Comparison of ENCODE assay signal across 2 cellular contexts in the genomic region with DNA sequence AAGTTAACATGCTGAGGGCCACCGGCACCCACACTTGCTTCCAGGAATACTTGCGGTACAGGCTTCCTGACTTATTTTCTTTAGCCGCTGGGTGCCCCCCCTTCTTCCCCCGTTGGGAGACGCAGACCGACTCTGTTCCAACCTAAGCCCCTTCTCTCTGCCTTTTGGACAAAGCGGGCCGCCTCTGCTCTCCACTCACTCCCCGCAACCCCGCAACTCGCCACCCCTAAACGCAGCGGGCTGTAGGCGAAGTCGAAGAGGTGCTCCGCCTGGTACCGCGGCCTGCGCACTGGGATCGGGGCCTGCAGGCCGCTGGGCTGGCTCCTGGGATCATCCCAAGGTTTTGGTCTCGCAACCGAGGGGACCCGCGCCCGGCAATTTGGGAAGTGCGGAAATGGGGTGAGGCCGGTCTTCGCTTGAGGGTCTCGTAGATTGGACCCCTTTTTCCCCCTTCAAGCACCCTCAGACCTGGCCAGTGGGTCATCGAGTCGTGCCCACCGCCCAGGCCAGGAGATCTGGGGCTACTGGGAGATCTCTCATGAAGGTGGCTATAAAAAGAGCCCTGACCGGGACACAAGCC.
A peak's percentile ranks its signal among the peaks of the same experiment; 100 is the strongest.
TF ChIP-seq lines count a peak whose summit lies in the region.

No MANE protein-coding gene starts in this region.

TF ChIP-seq in GM23338, 12 proteins besides CTCF, POLR2A, EP300 and RAD21:
- peak; percentile 99 for TF ChIP-seq EZH2 (IDR thresholded peaks at IDR 0.05; ENCODE audit: low read depth, unreplicated experiment)
- TF ChIP-seq EZH2phosphoT487 (IDR thresholded peaks at IDR 0.05; ENCODE audit: unreplicated experiment) = peak; percentile 93
- TF ChIP-seq NANOG (IDR thresholded peaks at IDR 0.05; ENCODE audit: borderline replicate concordance) = no peak
- TF ChIP-seq, protein P1, sequence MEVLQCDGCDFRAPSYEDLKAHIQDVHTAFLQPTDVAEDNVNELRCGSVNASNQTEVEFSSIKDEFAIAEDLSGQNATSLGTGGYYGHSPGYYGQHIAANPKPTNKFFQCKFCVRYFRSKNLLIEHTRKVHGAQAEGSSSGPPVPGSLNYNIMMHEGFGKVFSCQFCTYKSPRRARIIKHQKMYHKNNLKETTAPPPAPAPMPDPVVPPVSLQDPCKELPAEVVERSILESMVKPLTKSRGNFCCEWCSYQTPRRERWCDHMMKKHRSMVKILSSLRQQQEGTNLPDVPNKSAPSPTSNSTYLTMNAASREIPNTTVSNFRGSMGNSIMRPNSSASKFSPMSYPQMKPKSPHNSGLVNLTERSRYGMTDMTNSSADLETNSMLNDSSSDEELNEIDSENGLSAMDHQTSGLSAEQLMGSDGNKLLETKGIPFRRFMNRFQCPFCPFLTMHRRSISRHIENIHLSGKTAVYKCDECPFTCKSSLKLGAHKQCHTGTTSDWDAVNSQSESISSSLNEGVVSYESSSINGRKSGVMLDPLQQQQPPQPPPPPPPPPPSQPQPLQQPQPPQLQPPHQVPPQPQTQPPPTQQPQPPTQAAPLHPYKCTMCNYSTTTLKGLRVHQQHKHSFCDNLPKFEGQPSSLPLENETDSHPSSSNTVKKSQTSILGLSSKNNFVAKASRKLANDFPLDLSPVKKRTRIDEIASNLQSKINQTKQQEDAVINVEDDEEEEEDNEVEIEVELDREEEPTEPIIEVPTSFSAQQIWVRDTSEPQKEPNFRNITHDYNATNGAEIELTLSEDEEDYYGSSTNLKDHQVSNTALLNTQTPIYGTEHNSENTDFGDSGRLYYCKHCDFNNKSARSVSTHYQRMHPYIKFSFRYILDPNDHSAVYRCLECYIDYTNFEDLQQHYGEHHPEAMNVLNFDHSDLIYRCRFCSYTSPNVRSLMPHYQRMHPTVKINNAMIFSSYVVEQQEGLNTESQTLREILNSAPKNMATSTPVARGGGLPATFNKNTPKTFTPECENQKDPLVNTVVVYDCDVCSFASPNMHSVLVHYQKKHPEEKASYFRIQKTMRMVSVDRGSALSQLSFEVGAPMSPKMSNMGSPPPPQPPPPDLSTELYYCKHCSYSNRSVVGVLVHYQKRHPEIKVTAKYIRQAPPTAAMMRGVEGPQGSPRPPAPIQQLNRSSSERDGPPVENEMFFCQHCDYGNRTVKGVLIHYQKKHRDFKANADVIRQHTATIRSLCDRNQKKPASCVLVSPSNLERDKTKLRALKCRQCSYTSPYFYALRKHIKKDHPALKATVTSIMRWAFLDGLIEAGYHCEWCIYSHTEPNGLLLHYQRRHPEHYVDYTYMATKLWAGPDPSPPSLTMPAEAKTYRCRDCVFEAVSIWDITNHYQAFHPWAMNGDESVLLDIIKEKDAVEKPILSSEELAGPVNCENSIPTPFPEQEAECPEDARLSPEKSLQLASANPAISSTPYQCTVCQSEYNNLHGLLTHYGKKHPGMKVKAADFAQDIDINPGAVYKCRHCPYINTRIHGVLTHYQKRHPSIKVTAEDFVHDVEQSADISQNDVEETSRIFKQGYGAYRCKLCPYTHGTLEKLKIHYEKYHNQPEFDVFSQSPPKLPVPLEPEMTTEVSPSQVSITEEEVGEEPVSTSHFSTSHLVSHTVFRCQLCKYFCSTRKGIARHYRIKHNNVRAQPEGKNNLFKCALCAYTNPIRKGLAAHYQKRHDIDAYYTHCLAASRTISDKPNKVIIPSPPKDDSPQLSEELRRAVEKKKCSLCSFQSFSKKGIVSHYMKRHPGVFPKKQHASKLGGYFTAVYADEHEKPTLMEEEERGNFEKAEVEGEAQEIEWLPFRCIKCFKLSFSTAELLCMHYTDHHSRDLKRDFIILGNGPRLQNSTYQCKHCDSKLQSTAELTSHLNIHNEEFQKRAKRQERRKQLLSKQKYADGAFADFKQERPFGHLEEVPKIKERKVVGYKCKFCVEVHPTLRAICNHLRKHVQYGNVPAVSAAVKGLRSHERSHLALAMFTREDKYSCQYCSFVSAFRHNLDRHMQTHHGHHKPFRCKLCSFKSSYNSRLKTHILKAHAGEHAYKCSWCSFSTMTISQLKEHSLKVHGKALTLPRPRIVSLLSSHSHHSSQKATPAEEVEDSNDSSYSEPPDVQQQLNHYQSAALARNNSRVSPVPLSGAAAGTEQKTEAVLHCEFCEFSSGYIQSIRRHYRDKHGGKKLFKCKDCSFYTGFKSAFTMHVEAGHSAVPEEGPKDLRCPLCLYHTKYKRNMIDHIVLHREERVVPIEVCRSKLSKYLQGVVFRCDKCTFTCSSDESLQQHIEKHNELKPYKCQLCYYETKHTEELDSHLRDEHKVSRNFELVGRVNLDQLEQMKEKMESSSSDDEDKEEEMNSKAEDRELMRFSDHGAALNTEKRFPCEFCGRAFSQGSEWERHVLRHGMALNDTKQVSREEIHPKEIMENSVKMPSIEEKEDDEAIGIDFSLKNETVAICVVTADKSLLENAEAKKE (CRISPR knock-in tag; IDR thresholded peaks at IDR 0.05) = no peak
- no peak for TF ChIP-seq STAT1 (IDR thresholded peaks at IDR 0.05; ENCODE audit: unreplicated experiment)
- TF ChIP-seq ZNF114 (CRISPR knock-in tag; IDR thresholded peaks at IDR 0.05) = no peak
- no peak for TF ChIP-seq CREB1 (CRISPR knock-in tag; IDR thresholded peaks at IDR 0.05; ENCODE audit: low read depth)

TF ChIP-seq in WTC11, 78 proteins besides CTCF, POLR2A, EP300 and RAD21:
- TF ChIP-seq OVOL2 (CRISPR knock-in tag; IDR thresholded peaks at IDR 0.05; ENCODE audit: borderline replicate concordance) = no peak
- TF ChIP-seq, protein P2, sequence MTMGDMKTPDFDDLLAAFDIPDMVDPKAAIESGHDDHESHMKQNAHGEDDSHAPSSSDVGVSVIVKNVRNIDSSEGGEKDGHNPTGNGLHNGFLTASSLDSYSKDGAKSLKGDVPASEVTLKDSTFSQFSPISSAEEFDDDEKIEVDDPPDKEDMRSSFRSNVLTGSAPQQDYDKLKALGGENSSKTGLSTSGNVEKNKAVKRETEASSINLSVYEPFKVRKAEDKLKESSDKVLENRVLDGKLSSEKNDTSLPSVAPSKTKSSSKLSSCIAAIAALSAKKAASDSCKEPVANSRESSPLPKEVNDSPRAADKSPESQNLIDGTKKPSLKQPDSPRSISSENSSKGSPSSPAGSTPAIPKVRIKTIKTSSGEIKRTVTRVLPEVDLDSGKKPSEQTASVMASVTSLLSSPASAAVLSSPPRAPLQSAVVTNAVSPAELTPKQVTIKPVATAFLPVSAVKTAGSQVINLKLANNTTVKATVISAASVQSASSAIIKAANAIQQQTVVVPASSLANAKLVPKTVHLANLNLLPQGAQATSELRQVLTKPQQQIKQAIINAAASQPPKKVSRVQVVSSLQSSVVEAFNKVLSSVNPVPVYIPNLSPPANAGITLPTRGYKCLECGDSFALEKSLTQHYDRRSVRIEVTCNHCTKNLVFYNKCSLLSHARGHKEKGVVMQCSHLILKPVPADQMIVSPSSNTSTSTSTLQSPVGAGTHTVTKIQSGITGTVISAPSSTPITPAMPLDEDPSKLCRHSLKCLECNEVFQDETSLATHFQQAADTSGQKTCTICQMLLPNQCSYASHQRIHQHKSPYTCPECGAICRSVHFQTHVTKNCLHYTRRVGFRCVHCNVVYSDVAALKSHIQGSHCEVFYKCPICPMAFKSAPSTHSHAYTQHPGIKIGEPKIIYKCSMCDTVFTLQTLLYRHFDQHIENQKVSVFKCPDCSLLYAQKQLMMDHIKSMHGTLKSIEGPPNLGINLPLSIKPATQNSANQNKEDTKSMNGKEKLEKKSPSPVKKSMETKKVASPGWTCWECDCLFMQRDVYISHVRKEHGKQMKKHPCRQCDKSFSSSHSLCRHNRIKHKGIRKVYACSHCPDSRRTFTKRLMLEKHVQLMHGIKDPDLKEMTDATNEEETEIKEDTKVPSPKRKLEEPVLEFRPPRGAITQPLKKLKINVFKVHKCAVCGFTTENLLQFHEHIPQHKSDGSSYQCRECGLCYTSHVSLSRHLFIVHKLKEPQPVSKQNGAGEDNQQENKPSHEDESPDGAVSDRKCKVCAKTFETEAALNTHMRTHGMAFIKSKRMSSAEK (CRISPR knock-in tag; IDR thresholded peaks at IDR 0.05; ENCODE audit: borderline replicate concordance) = no peak
- TF ChIP-seq, protein P3, sequence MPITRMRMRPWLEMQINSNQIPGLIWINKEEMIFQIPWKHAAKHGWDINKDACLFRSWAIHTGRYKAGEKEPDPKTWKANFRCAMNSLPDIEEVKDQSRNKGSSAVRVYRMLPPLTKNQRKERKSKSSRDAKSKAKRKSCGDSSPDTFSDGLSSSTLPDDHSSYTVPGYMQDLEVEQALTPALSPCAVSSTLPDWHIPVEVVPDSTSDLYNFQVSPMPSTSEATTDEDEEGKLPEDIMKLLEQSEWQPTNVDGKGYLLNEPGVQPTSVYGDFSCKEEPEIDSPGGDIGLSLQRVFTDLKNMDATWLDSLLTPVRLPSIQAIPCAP (CRISPR knock-in tag; IDR thresholded peaks at IDR 0.05) = no peak
- TF ChIP-seq, protein P4, sequence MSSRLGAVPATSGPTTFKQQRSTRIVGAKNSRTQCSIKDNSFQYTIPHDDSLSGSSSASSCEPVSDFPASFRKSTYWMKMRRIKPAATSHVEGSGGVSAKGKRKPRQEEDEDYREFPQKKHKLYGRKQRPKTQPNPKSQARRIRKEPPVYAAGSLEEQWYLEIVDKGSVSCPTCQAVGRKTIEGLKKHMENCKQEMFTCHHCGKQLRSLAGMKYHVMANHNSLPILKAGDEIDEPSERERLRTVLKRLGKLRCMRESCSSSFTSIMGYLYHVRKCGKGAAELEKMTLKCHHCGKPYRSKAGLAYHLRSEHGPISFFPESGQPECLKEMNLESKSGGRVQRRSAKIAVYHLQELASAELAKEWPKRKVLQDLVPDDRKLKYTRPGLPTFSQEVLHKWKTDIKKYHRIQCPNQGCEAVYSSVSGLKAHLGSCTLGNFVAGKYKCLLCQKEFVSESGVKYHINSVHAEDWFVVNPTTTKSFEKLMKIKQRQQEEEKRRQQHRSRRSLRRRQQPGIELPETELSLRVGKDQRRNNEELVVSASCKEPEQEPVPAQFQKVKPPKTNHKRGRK (CRISPR knock-in tag; IDR thresholded peaks at IDR 0.05; ENCODE audit: borderline replicate concordance) = no peak
- no peak for TF ChIP-seq FOXP1 (CRISPR knock-in tag; IDR thresholded peaks at IDR 0.05; ENCODE audit: borderline replicate concordance)
- TF ChIP-seq, protein P5, sequence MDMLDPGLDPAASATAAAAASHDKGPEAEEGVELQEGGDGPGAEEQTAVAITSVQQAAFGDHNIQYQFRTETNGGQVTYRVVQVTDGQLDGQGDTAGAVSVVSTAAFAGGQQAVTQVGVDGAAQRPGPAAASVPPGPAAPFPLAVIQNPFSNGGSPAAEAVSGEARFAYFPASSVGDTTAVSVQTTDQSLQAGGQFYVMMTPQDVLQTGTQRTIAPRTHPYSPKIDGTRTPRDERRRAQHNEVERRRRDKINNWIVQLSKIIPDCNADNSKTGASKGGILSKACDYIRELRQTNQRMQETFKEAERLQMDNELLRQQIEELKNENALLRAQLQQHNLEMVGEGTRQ (CRISPR knock-in tag; IDR thresholded peaks at IDR 0.05) = no peak
- TF ChIP-seq ETV6 (CRISPR knock-in tag; IDR thresholded peaks at IDR 0.05) = no peak
- no peak for TF ChIP-seq FOXK1 (CRISPR knock-in tag; IDR thresholded peaks at IDR 0.05)
- no peak for TF ChIP-seq TP53 (CRISPR knock-in tag; IDR thresholded peaks at IDR 0.05)
- TF ChIP-seq FOXJ3 (CRISPR knock-in tag; IDR thresholded peaks at IDR 0.05; ENCODE audit: borderline replicate concordance) = no peak
- TF ChIP-seq ZNF317 (CRISPR knock-in tag; IDR thresholded peaks at IDR 0.05; ENCODE audit: borderline replicate concordance, low read depth) = no peak
- TF ChIP-seq KAT7 (CRISPR knock-in tag; IDR thresholded peaks at IDR 0.05; ENCODE audit: borderline replicate concordance) = no peak
- TF ChIP-seq, protein P6, sequence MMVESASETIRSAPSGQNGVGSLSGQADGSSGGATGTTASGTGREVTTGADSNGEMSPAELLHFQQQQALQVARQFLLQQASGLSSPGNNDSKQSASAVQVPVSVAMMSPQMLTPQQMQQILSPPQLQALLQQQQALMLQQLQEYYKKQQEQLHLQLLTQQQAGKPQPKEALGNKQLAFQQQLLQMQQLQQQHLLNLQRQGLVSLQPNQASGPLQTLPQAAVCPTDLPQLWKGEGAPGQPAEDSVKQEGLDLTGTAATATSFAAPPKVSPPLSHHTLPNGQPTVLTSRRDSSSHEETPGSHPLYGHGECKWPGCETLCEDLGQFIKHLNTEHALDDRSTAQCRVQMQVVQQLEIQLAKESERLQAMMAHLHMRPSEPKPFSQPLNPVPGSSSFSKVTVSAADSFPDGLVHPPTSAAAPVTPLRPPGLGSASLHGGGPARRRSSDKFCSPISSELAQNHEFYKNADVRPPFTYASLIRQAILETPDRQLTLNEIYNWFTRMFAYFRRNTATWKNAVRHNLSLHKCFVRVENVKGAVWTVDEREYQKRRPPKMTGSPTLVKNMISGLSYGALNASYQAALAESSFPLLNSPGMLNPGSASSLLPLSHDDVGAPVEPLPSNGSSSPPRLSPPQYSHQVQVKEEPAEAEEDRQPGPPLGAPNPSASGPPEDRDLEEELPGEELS (CRISPR knock-in tag; IDR thresholded peaks at IDR 0.05) = no peak
- no peak for TF ChIP-seq TEAD1 (CRISPR knock-in tag; IDR thresholded peaks at IDR 0.05)
- TF ChIP-seq, protein P7, sequence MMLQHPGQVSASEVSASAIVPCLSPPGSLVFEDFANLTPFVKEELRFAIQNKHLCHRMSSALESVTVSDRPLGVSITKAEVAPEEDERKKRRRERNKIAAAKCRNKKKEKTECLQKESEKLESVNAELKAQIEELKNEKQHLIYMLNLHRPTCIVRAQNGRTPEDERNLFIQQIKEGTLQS (CRISPR knock-in tag; conservative IDR thresholded peaks at IDR 0.05) = no peak
- TF ChIP-seq, protein P8, sequence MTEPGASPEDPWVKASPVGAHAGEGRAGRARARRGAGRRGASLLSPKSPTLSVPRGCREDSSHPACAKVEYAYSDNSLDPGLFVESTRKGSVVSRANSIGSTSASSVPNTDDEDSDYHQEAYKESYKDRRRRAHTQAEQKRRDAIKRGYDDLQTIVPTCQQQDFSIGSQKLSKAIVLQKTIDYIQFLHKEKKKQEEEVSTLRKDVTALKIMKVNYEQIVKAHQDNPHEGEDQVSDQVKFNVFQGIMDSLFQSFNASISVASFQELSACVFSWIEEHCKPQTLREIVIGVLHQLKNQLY (CRISPR knock-in tag; IDR thresholded peaks at IDR 0.05) = no peak
- no peak for TF ChIP-seq JAZF1 (CRISPR knock-in tag; IDR thresholded peaks at IDR 0.05)
